In the genomic region with DNA sequence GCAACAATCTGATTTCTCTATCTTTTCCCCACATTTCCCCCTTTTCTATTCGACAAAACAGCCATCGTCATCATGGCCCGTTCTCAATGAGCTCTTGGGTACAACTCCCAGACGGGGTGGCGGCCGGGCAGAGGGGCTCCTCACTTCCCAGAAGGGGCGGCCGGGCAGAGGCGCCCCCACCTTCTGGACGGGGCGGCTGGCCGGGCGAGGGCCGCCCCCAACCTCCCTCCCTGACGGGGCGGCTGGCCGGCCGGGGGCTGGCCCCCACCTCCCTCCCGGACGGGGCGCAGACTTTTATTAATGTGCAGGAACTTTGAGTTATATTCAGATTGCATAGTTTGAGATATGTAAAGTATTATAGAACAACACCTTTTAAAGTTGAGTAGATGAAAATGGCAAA, we compare ENCODE assay signal across 11 cellular contexts.
"Had no signal": no experiment of that assay in that cellular context is flagged by ENCODE, and none has a peak within 500 bp of the region (broad histone marks: within the 10 kb centered on the region; RNA-seq: fewer than 3 reads in every experiment).

No MANE protein-coding gene starts in this region.

- FAIRE-seq: H1, H54 had no signal

- H3K9me3 ChIP-seq: HAP-1 had no signal

- H3K4me3 ChIP-seq: GM23248, GM23338, HAP-1 had no signal

- DNase-seq: GM23248, GOT3, H7, H9, HCEC 1CT, HFFc6 had no signal

- H3K27ac ChIP-seq: GM23248 had no signal

- ATAC-seq: GM23338, HCT116 had no signal

- H3K36me3 ChIP-seq: HAP-1 had no signal

- H3K4me3 Mint-ChIP-seq: GM23338, H9, HFFc6 had no signal

- H3K27ac Mint-ChIP-seq: GM23338, H9, HFFc6 had no signal

- H3K9ac ChIP-seq: GM23248 had no signal
